17 cellular contexts compared by ENCODE assay signal in the genomic region with DNA sequence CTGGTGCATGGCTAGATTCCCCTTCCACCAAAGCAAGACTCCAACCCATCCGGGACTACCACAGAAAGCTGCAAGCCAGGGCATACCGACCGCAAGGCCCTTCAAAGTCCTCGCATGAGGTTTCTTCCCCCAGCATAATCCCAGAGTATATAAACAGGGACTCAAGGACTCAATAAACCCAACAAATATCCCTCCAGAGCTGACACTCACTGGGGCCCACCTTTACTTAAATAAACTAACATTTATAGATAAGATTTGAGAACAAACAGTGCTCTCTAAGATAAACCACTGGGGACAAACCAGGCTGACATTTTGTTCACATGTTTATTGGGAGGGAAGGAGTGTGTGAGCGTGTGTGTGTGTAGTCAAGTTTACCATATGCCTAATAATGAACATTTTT.
A peak's percentile ranks its signal among the peaks of the same experiment; 100 is the strongest.
DNase-seq lines count a peak whose midpoint lies in the region; ATAC-seq, FAIRE-seq and TF ChIP-seq lines count a peak whose summit lies in the region.
"Had no signal": no experiment of that assay in that cellular context is flagged by ENCODE, and none has a peak within 500 bp of the region (broad histone marks: within the 10 kb centered on the region; RNA-seq: fewer than 3 reads in every experiment).

No MANE protein-coding gene starts in this region.

- H3K27ac ChIP-seq in subcutaneous abdominal adipose tissue (ENCODE audit: low read depth, low read length), result peak overlapping the region; percentile 55
- H3K27ac ChIP-seq: PC-9 had no signal

- DNase-seq in H4 (ENCODE audit: low spot score), result peak; percentile 97
- DNase-seq in M059J (ENCODE audit: low read depth), result peak; percentile 55
- peak; percentile 98 for DNase-seq in fibroblast of villous mesenchyme (ENCODE audit: low read depth)
- DNase-seq in GM12891 (ENCODE audit: insufficient read length, low spot score), result no peak
- DNase-seq: BE2C; CD4-positive, alpha-beta memory T cell; DND-41; GF-D8; H7; NCI-H146; NCI-H2107; NCI-H748 treated with DMSO at 0.1 percent for 48 hours; PC-9 had no signal

- no peak for TF ChIP-seq POLR2A in GM12891 (IDR thresholded peaks at IDR 0.05; ENCODE audit: low read depth, low read length)

- peaks cover 0 to 34% (median 14%) of the 10 kb centered on the region in 5 donors for H3K4me1 ChIP-seq in subcutaneous abdominal adipose tissue (ENCODE audit: control insufficient read depth in 5 of 5, insufficient read depth in 5 of 5, low read length in 5 of 5)
- H3K4me1 ChIP-seq: BE2C had no signal

- FAIRE-seq in GM12891 (lab: Jason Lieb, UNC), result no peak
- FAIRE-seq: HTR-8/SVneo had no signal

- H3K4me3 ChIP-seq in fibroblast of villous mesenchyme (ENCODE audit: low read depth, low read length), result no peak overlapping the region
- H3K4me3 ChIP-seq in subcutaneous abdominal adipose tissue (ENCODE audit: low read depth in 1 of 5, low read length in 5 of 5), result no peak overlapping the region
- H3K4me3 ChIP-seq: PC-9 had no signal

- no peak for ATAC-seq in GM21619 (IDR thresholded peaks at IDR 0.05; ENCODE audit: unreplicated experiment)
- ATAC-seq in HG02970 (IDR thresholded peaks at IDR 0.05; ENCODE audit: low FRiP score, unreplicated experiment), result no peak

- no peak overlapping the region for H3K9ac ChIP-seq in subcutaneous abdominal adipose tissue (ENCODE audit: low read length in 5 of 5)

- peaks cover 0 to 3% (median 0%) of the 10 kb centered on the region in 5 donors for H3K36me3 ChIP-seq in subcutaneous abdominal adipose tissue (ENCODE audit: control insufficient read depth in 5 of 5, insufficient read depth in 5 of 5, low read length in 5 of 5)
- H3K36me3 ChIP-seq: BE2C had no signal

- peaks cover 0 to 8% (median 0%) of the 10 kb centered on the region in 5 donors for H3K9me3 ChIP-seq in subcutaneous abdominal adipose tissue (ENCODE audit: control insufficient read depth in 5 of 5, low read length in 5 of 5)
- H3K9me3 ChIP-seq: BE2C had no signal

- no peaks in the 10 kb centered on the region for H3K27me3 ChIP-seq in subcutaneous abdominal adipose tissue (ENCODE audit: control insufficient read depth in 5 of 5, insufficient read depth in 4 of 5, low read length in 5 of 5)
- H3K27me3 ChIP-seq: BE2C had no signal

- no peak for TF ChIP-seq CTCF in fibroblast of villous mesenchyme (IDR thresholded peaks at IDR 0.05; ENCODE audit: insufficient read depth, low read depth, low read length)

TF ChIP-seq in GM12891, 5 proteins besides CTCF, POLR2A, EP300 and RAD21:
- TF ChIP-seq POLR2AphosphoS5 (IDR thresholded peaks at IDR 0.05; ENCODE audit: low read depth, low read length) (no peak), PAX5 (IDR thresholded peaks at IDR 0.05; ENCODE audit: insufficient read depth, low read length, severe bottlenecking) (no peak), SPI1 (IDR thresholded peaks at IDR 0.05; ENCODE audit: low read depth, low read length) (no peak), POU2F2 (IDR thresholded peaks at IDR 0.05; ENCODE audit: low read depth, low read length) (no peak), TAF1 (IDR thresholded peaks at IDR 0.05; ENCODE audit: low read depth, low read length) (no peak)
